8 cellular contexts compared by ENCODE assay signal in genomic region chr13:97226788-97227627, GRCh38. TPM values are rescaled to one million over a fixed set of nuclear protein-coding genes. Genes with fewer than 3 reads are reported as not detected.
DNase-seq lines count a peak whose midpoint lies in the region; ATAC-seq and TF ChIP-seq lines count a peak whose summit lies in the region.

No MANE protein-coding gene starts in this region.

- H3K9me3 ChIP-seq in DND-41 (ENCODE audit: insufficient read depth, low read length, severe bottlenecking): no peaks in the 10 kb centered on the region
- no peaks in the 10 kb centered on the region for H3K9me3 ChIP-seq in gastroesophageal sphincter
- H3K9me3 ChIP-seq in spleen: no peaks in the 10 kb centered on the region

- H3K27ac ChIP-seq in DND-41 (ENCODE audit: low read length) (peak overlapping the region; percentile 77), gastroesophageal sphincter (peak overlapping the region; percentile 79 to 98 (median 94)), spleen (peak overlapping the region in 6 of 8 donors; percentile 16 to 92 (median 86))

- no peak for TF ChIP-seq CTCF in DND-41 (IDR thresholded peaks at IDR 0.05; ENCODE audit: borderline replicate concordance, extremely low read depth, low read length, poor library complexity, severe bottlenecking)
- TF ChIP-seq CTCF in gastroesophageal sphincter (IDR thresholded peaks at IDR 0.05): peak in 1 of 4 experiments; percentile 25
- TF ChIP-seq CTCF in spleen (IDR thresholded peaks at IDR 0.05 in 8 of 11, conservative IDR thresholded peaks at IDR 0.05 in 3 of 11): no peak

- peaks cover 48% of the 10 kb centered on the region for H3K79me2 ChIP-seq in DND-41 (ENCODE audit: insufficient read depth, low read length)

- no peak for TF ChIP-seq POLR2A in gastroesophageal sphincter (IDR thresholded peaks at IDR 0.05)
- TF ChIP-seq POLR2A in spleen (IDR thresholded peaks at IDR 0.05): no peak

- H3K36me3 ChIP-seq in DND-41 (ENCODE audit: insufficient read depth, low read length) (no peaks in the 10 kb centered on the region), gastroesophageal sphincter (peaks cover 0 to 7% of the 10 kb centered on the region in 2 donors), spleen (peaks cover 0 to 12% (median 0%) of the 10 kb centered on the region in 6 donors)

- H4K20me1 ChIP-seq in DND-41 (ENCODE audit: insufficient read depth, low read length): no peaks in the 10 kb centered on the region

- H3K27me3 ChIP-seq in DND-41 (ENCODE audit: insufficient read depth, low read length, poor library complexity) (no peaks in the 10 kb centered on the region), gastroesophageal sphincter (no peaks in the 10 kb centered on the region), spleen (replicated peaks in 1 of 7) (peaks cover 0 to 8% (median 0%) of the 10 kb centered on the region in 7 donors)

- DNase-seq in DND-41 (peak; percentile 68), spleen (no peak), sciatic nerve (ENCODE audit: low spot score) (no peak), islet precursor cell (no peak)
- peak; percentile 22 to 49 for DNase-seq in activated CD4-positive, alpha-beta T cell treated with anti-CD3 and anti-CD28 coated beads, Interleukin-2, amount 50 U/mL, for 48 hours

- peaks cover 48% of the 10 kb centered on the region for H3K4me1 ChIP-seq in DND-41 (ENCODE audit: insufficient read depth, low read length)
- H3K4me1 ChIP-seq in gastroesophageal sphincter: peaks cover 24 to 73% (median 33%) of the 10 kb centered on the region in 3 donors
- H3K4me1 ChIP-seq in spleen: peaks cover 26 to 88% (median 54%) of the 10 kb centered on the region in 6 donors

- WGBS in gastroesophageal sphincter (ENCODE audit: low coverage in 1 of 2), 2 donors: 26 to 36% methylated on average over 1 to 6 of the region's 6 CpGs
- WGBS in spleen, 5 donors: 15 to 26% (median 19%) methylated on average over 6 of the region's 6 CpGs

- intact Hi-C loops in spleen (cut with DNase I; ENCODE audit: low total_unique reads) (no loop called here), sciatic nerve (cut with DNase I) (loop anchor here (2.0 to 10.0 kb wide), 2 partner anchors 114 to 118 kb away; no protein-coding TSS in a partner anchor)

- peak overlapping the region; percentile 78 for H3K4me2 ChIP-seq in DND-41 (ENCODE audit: insufficient read depth, low read length)

- peak overlapping the region; percentile 51 for H2AFZ ChIP-seq in DND-41 (ENCODE audit: low read depth, low read length)

- no peak for TF ChIP-seq EP300 in gastroesophageal sphincter (IDR thresholded peaks at IDR 0.05)

- ATAC-seq in DND-41 (ENCODE audit: insufficient read depth, low read depth) (peak; percentile 75), GM19463 (IDR thresholded peaks at IDR 0.05; ENCODE audit: unreplicated experiment) (peak; percentile 39), HG03457 (IDR thresholded peaks at IDR 0.05; ENCODE audit: unreplicated experiment) (peak; percentile 48), gastroesophageal sphincter (no peak), sciatic nerve (no peak)

- H3K9ac ChIP-seq in DND-41 (ENCODE audit: low read depth, low read length): peak overlapping the region; percentile 47

- peak overlapping the region; percentile 1 to 55; a peak in 3 of 4 replicates for H3K4me3 ChIP-seq in DND-41 (ENCODE audit: low read depth in 1 of 2, low read length in 2 of 2)
- peak overlapping the region in 1 of 2 donors; percentile 65 for H3K4me3 ChIP-seq in gastroesophageal sphincter
- H3K4me3 ChIP-seq in spleen: peak overlapping the region in 4 of 8 donors; percentile 10 to 85 (median 14)

RNA-seq across cellular contexts. Expression of gene MBNL2, which starts 4.9 kb away (rescaled TPM):
- total RNA-seq in gastroesophageal sphincter (100 to 1,000 TPM; 113 to 129 (median 118) TPM), spleen (10 to 100 TPM; 28.2 to 56.3 (median 40.4) TPM), sciatic nerve (102 TPM)
- polyA plus RNA-seq in spleen: 1 to 10 TPM; 7.0 to 7.7 (median 7.4) TPM

Comparison
In these comparisons a context has a peak if more than half of its experiments do, and no peak if none do; other contexts are left out.
1. ATAC-seq: peak in DND-41 (single experiment), GM19463 (single experiment) and HG03457 (single experiment); none in gastroesophageal sphincter (single experiment) and sciatic nerve (single experiment).
2. DNase-seq: peak in DND-41 (single experiment) and activated CD4-positive, alpha-beta T cell treated with anti-CD3 and anti-CD28 coated beads, Interleukin-2, amount 50 U/mL, for 48 hours (2 of 2); none in spleen (single experiment), sciatic nerve (single experiment) and islet precursor cell (single experiment).
3. Peak in every context shown above with its lines, with median percentiles within 50 percentile points of each other: H3K27ac ChIP-seq.